Comparison of ENCODE assay signal across 1 cellular context in the genomic region with DNA sequence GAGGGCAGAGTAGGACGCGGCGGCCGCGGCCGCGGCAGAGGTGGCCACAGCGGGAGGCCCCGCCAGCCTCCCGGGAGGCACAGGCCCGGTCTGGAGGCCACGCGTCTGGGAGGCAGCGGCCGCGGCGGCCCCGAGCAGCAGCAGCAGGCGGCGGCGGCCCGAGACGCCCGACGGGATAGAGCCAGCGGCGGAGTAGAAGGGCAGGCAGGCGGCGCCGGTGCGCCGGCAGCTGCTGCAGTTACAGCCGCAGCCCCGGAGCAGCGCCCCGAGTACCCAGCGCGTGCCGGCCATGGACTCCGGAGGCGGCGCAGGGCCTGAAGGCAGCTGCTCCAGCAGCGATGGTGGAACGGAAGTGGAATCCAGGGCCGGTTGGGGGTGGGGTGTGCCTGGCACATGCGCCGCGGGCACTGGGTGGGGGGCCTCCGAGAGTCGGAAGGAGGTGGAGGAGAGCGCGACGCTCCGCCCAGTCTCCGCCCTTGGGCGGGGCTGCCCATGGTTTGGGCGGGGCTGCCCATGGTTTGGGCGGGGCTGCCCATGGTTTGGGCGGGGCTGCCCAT.
TF ChIP-seq lines count a peak whose summit lies in the region.

A gene with protein sequence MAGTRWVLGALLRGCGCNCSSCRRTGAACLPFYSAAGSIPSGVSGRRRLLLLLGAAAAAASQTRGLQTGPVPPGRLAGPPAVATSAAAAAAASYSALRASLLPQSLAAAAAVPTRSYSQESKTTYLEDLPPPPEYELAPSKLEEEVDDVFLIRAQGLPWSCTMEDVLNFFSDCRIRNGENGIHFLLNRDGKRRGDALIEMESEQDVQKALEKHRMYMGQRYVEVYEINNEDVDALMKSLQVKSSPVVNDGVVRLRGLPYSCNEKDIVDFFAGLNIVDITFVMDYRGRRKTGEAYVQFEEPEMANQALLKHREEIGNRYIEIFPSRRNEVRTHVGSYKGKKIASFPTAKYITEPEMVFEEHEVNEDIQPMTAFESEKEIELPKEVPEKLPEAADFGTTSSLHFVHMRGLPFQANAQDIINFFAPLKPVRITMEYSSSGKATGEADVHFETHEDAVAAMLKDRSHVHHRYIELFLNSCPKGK (minus strand): TSS at position 354 of the 557 bp plus-strand sequence. CDS start 63 bp downstream, at position 291.

TF ChIP-seq in neural cell, 6 proteins besides CTCF, POLR2A, EP300 and RAD21 (continued from another document):
- TF ChIP-seq, protein P1, sequence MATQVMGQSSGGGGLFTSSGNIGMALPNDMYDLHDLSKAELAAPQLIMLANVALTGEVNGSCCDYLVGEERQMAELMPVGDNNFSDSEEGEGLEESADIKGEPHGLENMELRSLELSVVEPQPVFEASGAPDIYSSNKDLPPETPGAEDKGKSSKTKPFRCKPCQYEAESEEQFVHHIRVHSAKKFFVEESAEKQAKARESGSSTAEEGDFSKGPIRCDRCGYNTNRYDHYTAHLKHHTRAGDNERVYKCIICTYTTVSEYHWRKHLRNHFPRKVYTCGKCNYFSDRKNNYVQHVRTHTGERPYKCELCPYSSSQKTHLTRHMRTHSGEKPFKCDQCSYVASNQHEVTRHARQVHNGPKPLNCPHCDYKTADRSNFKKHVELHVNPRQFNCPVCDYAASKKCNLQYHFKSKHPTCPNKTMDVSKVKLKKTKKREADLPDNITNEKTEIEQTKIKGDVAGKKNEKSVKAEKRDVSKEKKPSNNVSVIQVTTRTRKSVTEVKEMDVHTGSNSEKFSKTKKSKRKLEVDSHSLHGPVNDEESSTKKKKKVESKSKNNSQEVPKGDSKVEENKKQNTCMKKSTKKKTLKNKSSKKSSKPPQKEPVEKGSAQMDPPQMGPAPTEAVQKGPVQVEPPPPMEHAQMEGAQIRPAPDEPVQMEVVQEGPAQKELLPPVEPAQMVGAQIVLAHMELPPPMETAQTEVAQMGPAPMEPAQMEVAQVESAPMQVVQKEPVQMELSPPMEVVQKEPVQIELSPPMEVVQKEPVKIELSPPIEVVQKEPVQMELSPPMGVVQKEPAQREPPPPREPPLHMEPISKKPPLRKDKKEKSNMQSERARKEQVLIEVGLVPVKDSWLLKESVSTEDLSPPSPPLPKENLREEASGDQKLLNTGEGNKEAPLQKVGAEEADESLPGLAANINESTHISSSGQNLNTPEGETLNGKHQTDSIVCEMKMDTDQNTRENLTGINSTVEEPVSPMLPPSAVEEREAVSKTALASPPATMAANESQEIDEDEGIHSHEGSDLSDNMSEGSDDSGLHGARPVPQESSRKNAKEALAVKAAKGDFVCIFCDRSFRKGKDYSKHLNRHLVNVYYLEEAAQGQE (IDR thresholded peaks at IDR 0.05; ENCODE audit: borderline replicate concordance): peak; percentile 65
- peak; percentile 85 for TF ChIP-seq MXI1 (conservative IDR thresholded peaks at IDR 0.05; ENCODE audit: poor library complexity, severe bottlenecking)
- TF ChIP-seq SMC3 (conservative IDR thresholded peaks at IDR 0.05; ENCODE audit: poor library complexity): peak; percentile 56
- TF ChIP-seq EZH2 (IDR thresholded peaks at IDR 0.05; ENCODE audit: borderline replicate concordance, insufficient read depth, low read length, poor library complexity, severe bottlenecking): no peak
